In the genomic region with DNA sequence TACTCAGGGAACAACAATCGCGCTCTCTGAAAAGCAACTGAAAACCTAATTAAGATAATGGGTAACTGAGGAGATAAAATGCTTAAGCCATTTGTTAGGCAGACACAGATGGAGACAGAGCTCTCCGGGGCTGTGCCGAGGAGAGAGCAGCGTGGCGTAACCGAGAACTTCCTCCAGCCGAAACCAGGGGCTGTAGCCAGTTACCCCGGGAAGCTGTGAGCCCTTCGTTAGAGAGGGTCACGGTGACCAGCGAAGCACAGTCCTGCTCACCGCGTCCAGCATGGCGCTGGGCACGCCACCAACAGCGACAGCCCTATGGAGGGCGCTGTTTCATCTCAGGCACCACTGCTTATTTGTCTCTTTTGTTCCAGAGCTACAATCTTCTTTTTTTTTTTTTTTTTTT, we compare ENCODE assay signal across 1 cellular context.
TF ChIP-seq lines count a peak whose summit lies in the region.

No MANE protein-coding gene starts in this region.

TF ChIP-seq in HepG2, 621 proteins besides CTCF, POLR2A, EP300 and RAD21:
- no peak for TF ChIP-seq PBX2 (CRISPR knock-in tag; IDR thresholded peaks at IDR 0.05)
- TF ChIP-seq ZBTB33 (CRISPR knock-in tag; IDR thresholded peaks at IDR 0.05): peak; percentile 79; the same call in 1 of the 2 replicates
- TF ChIP-seq TGIF2 (CRISPR knock-in tag; IDR thresholded peaks at IDR 0.05): no peak
